Comparison of ENCODE assay signal across 1 cellular context in the genomic region with DNA sequence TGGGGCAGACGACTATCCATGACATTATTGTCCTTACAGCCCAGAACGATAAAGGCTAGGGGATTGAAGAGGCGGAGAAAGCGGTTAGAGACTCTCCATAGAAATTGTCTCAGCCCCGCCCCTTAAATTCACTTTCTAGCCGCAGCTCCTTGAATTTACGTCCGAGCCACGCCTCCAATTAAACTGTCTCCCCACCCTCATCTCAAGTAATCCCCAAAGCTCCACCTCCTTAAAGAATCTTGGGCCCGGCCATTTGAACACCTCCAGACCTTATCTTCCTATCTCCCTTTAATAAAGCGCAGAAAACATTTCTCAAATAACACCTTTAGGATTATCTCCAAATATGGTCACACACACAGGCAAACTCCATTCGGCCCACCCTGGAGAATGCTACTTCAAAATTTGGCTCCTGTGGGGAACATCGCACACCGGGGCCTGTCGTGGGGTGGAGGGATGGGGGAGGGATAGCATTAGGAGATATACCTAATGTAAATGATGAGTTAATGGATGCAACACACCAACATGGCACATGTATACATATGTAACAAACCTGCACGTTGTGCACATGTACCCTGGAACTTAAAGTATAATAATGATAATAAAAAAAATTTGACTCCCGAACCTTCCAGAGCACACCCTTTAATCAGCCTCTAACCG.
TF ChIP-seq lines count a peak whose summit lies in the region.

No MANE protein-coding gene starts in this region.

TF ChIP-seq in WTC11, 78 proteins besides CTCF, POLR2A, EP300 and RAD21 (continued from another document):
- TF ChIP-seq, protein P1, sequence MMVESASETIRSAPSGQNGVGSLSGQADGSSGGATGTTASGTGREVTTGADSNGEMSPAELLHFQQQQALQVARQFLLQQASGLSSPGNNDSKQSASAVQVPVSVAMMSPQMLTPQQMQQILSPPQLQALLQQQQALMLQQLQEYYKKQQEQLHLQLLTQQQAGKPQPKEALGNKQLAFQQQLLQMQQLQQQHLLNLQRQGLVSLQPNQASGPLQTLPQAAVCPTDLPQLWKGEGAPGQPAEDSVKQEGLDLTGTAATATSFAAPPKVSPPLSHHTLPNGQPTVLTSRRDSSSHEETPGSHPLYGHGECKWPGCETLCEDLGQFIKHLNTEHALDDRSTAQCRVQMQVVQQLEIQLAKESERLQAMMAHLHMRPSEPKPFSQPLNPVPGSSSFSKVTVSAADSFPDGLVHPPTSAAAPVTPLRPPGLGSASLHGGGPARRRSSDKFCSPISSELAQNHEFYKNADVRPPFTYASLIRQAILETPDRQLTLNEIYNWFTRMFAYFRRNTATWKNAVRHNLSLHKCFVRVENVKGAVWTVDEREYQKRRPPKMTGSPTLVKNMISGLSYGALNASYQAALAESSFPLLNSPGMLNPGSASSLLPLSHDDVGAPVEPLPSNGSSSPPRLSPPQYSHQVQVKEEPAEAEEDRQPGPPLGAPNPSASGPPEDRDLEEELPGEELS (CRISPR knock-in tag; IDR thresholded peaks at IDR 0.05), result no peak
- no peak for TF ChIP-seq ATF1 (CRISPR knock-in tag; IDR thresholded peaks at IDR 0.05)
- no peak for TF ChIP-seq FOXK1 (CRISPR knock-in tag; IDR thresholded peaks at IDR 0.05)
- TF ChIP-seq, protein P2, sequence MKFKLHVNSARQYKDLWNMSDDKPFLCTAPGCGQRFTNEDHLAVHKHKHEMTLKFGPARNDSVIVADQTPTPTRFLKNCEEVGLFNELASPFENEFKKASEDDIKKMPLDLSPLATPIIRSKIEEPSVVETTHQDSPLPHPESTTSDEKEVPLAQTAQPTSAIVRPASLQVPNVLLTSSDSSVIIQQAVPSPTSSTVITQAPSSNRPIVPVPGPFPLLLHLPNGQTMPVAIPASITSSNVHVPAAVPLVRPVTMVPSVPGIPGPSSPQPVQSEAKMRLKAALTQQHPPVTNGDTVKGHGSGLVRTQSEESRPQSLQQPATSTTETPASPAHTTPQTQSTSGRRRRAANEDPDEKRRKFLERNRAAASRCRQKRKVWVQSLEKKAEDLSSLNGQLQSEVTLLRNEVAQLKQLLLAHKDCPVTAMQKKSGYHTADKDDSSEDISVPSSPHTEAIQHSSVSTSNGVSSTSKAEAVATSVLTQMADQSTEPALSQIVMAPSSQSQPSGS (CRISPR knock-in tag; IDR thresholded peaks at IDR 0.05; ENCODE audit: borderline replicate concordance, low read depth), result no peak
- TF ChIP-seq, protein P3, sequence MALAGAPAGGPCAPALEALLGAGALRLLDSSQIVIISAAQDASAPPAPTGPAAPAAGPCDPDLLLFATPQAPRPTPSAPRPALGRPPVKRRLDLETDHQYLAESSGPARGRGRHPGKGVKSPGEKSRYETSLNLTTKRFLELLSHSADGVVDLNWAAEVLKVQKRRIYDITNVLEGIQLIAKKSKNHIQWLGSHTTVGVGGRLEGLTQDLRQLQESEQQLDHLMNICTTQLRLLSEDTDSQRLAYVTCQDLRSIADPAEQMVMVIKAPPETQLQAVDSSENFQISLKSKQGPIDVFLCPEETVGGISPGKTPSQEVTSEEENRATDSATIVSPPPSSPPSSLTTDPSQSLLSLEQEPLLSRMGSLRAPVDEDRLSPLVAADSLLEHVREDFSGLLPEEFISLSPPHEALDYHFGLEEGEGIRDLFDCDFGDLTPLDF (CRISPR knock-in tag; IDR thresholded peaks at IDR 0.05), result no peak
- TF ChIP-seq MYBL2 (CRISPR knock-in tag; IDR thresholded peaks at IDR 0.05), result no peak
- no peak for TF ChIP-seq RELA (CRISPR knock-in tag; IDR thresholded peaks at IDR 0.05; ENCODE audit: borderline replicate concordance)
- no peak for TF ChIP-seq CBFB (CRISPR knock-in tag; IDR thresholded peaks at IDR 0.05; ENCODE audit: low read depth)
- no peak for TF ChIP-seq ZNF121 (CRISPR knock-in tag; IDR thresholded peaks at IDR 0.05)
- TF ChIP-seq TP53 (CRISPR knock-in tag; IDR thresholded peaks at IDR 0.05), result no peak
- TF ChIP-seq JAZF1 (CRISPR knock-in tag; IDR thresholded peaks at IDR 0.05), result no peak
- no peak for TF ChIP-seq ZNF219 (CRISPR knock-in tag; IDR thresholded peaks at IDR 0.05; ENCODE audit: borderline replicate concordance)
- TF ChIP-seq, protein P4, sequence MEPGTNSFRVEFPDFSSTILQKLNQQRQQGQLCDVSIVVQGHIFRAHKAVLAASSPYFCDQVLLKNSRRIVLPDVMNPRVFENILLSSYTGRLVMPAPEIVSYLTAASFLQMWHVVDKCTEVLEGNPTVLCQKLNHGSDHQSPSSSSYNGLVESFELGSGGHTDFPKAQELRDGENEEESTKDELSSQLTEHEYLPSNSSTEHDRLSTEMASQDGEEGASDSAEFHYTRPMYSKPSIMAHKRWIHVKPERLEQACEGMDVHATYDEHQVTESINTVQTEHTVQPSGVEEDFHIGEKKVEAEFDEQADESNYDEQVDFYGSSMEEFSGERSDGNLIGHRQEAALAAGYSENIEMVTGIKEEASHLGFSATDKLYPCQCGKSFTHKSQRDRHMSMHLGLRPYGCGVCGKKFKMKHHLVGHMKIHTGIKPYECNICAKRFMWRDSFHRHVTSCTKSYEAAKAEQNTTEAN (CRISPR knock-in tag; IDR thresholded peaks at IDR 0.05), result no peak
- TF ChIP-seq SP1 (CRISPR knock-in tag; conservative IDR thresholded peaks at IDR 0.05), result no peak; the same call in 1 of the 2 replicates
- no peak for TF ChIP-seq GABPB1 (CRISPR knock-in tag; IDR thresholded peaks at IDR 0.05)
